ENCODE assay signal across 13 cellular contexts in the genomic region with DNA sequence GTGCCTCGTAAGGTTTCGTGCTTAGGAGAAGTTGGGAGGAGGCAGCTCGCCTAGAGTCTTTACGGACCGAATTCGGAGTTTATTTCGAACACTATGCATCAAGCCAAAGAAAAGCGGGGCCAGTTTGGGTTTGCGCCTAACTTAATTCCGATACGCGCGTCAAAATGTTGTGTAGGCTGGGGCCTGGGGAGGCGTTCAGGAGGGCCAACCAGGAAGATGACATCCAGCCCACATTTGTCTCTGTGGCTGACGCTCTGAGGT. TPM values are rescaled to one million over a fixed set of nuclear protein-coding genes. Genes with fewer than 3 reads are reported as not detected.
A peak's percentile ranks its signal among the peaks of the same experiment; 100 is the strongest.
DNase-seq lines count a peak whose midpoint lies in the region; ATAC-seq and TF ChIP-seq lines count a peak whose summit lies in the region.
"Had no signal": no experiment of that assay in that cellular context is flagged by ENCODE, and none has a peak within 500 bp of the region (broad histone marks: within the 10 kb centered on the region; RNA-seq: fewer than 3 reads in every experiment).

No MANE protein-coding gene starts in this region.

- H3K4me3 ChIP-seq in CD4-positive, alpha-beta memory T cell (ENCODE audit: low read length in 2 of 2), result no peak overlapping the region
- H3K4me3 ChIP-seq in NT2/D1 (ENCODE audit: insufficient read length, low read depth) (peak overlapping the region; percentile 33), brain microvascular endothelial cell (ENCODE audit: low read depth, low read length) (no peak overlapping the region)
- H3K4me3 ChIP-seq: SK-N-MC had no signal

- peaks cover 0 to 7% (median 0%) of the 10 kb centered on the region in 8 donors for H3K9me3 Mint-ChIP-seq in CD4-positive, alpha-beta memory T cell
- H3K9me3 Mint-ChIP-seq in effector memory CD8-positive, alpha-beta T cell, result no peaks in the 10 kb centered on the region
- no peaks in the 10 kb centered on the region for H3K9me3 Mint-ChIP-seq in progenitor cell of endocrine pancreas (ENCODE audit: low read depth)

- peak overlapping the region; percentile 57 for H3K9ac ChIP-seq in NT2/D1 (ENCODE audit: insufficient read length, low read depth)

- ATAC-seq in effector memory CD8-positive, alpha-beta T cell (replicated peaks), result peak; percentile 19
- ATAC-seq in GM18868 (IDR thresholded peaks at IDR 0.05; ENCODE audit: unreplicated experiment), result no peak

- TF ChIP-seq CTCF in progenitor cell of endocrine pancreas (IDR thresholded peaks at IDR 0.05; ENCODE audit: unreplicated experiment) (no peak), brain microvascular endothelial cell (IDR thresholded peaks at IDR 0.05; ENCODE audit: low read depth, low read length, missing control alignments) (no peak)

- H3K4me1 ChIP-seq in CD4-positive, alpha-beta memory T cell (ENCODE audit: insufficient read depth, low read length), result peaks cover 23% of the 10 kb centered on the region
- peaks cover 30% of the 10 kb centered on the region for H3K4me1 ChIP-seq in NT2/D1 (ENCODE audit: insufficient read depth, insufficient read length)

- H3K27me3 Mint-ChIP-seq in CD4-positive, alpha-beta memory T cell, result peaks cover 17 to 51% of the 10 kb centered on the region in 2 donors
- H3K27me3 Mint-ChIP-seq in effector memory CD8-positive, alpha-beta T cell, result peaks cover 0 to 16% of the 10 kb centered on the region in 2 donors
- H3K27me3 Mint-ChIP-seq in progenitor cell of endocrine pancreas, result no peaks in the 10 kb centered on the region

- DNase-seq in CD4-positive, alpha-beta memory T cell, result no peak
- DNase-seq in NT2/D1 (ENCODE audit: low read depth, low spot score) (no peak), progenitor cell of endocrine pancreas (ENCODE audit: low spot score, unreplicated experiment) (no peak), brain microvascular endothelial cell (no peak), OCI-M1 (lab: John Stamatoyannopoulos, UW) (no peak), AG08396 (ENCODE audit: low spot score) (no peak)
- DNase-seq in effector memory CD8-positive, alpha-beta T cell, result no peak
- DNase-seq: effector memory CD4-positive, alpha-beta T cell; MM.1S; NCI-H510A; occipital lobe had no signal

- H3K27ac ChIP-seq in CD4-positive, alpha-beta memory T cell (ENCODE audit: low read depth, low read length), result no peak overlapping the region
- H3K27ac ChIP-seq in brain microvascular endothelial cell, result no peak overlapping the region
- H3K27ac ChIP-seq: SK-N-MC had no signal

- H3K4me3 Mint-ChIP-seq in CD4-positive, alpha-beta memory T cell, result peak overlapping the region; percentile 43 to 81 (median 72)
- H3K4me3 Mint-ChIP-seq in effector memory CD8-positive, alpha-beta T cell, result peak overlapping the region; percentile 72 to 76
- H3K4me3 Mint-ChIP-seq in progenitor cell of endocrine pancreas (ENCODE audit: low read depth), result peak overlapping the region; percentile 22

- in situ Hi-C loops in brain microvascular endothelial cell (cut with HindIII; ENCODE audit: low pct_ligation_motif_present, low sequenced_read_pairs), result no loop called here

- peaks cover 13 to 21% (median 18%) of the 10 kb centered on the region in 4 donors for H3K4me1 Mint-ChIP-seq in CD4-positive, alpha-beta memory T cell
- peaks cover 14 to 21% of the 10 kb centered on the region in 2 donors for H3K4me1 Mint-ChIP-seq in effector memory CD8-positive, alpha-beta T cell (ENCODE audit: low read depth in 2 of 2)
- H3K4me1 Mint-ChIP-seq in progenitor cell of endocrine pancreas (ENCODE audit: low read depth), result peaks cover 12% of the 10 kb centered on the region

- no peaks in the 10 kb centered on the region for H3K36me3 ChIP-seq in CD4-positive, alpha-beta memory T cell (ENCODE audit: insufficient read depth, low read length)
- H3K36me3 ChIP-seq in NT2/D1 (ENCODE audit: insufficient read depth, insufficient read length, low read length) (no peaks in the 10 kb centered on the region), brain microvascular endothelial cell (replicated peaks) (no peaks in the 10 kb centered on the region)

- H3K9me3 ChIP-seq in CD4-positive, alpha-beta memory T cell (ENCODE audit: control insufficient read depth in 1 of 2, low read length in 2 of 2), result no peaks in the 10 kb centered on the region
- peaks cover 2% of the 10 kb centered on the region; the same call in 1 of the 2 replicates for H3K9me3 ChIP-seq in NT2/D1 (ENCODE audit: insufficient read depth, low read length)

- H3K36me3 Mint-ChIP-seq in CD4-positive, alpha-beta memory T cell, result no peaks in the 10 kb centered on the region
- peaks cover 18% of the 10 kb centered on the region for H3K36me3 Mint-ChIP-seq in effector memory CD8-positive, alpha-beta T cell (ENCODE audit: insufficient read depth)
- no peaks in the 10 kb centered on the region for H3K36me3 Mint-ChIP-seq in progenitor cell of endocrine pancreas (ENCODE audit: insufficient read depth)

- POLR2A ChIA-PET in CD4-positive, alpha-beta memory T cell (lab: Charles Lee; ENCODE audit: partially characterized antibody), result interaction anchor here (1.0 kb wide), 1 partner anchor 12 kb away, joined by 3 read pairs; no protein-coding TSS in a partner anchor

- peaks cover 79% of the 10 kb centered on the region for H3K27me3 ChIP-seq in CD4-positive, alpha-beta memory T cell (ENCODE audit: insufficient read depth, low read length)
- H3K27me3 ChIP-seq in NT2/D1 (ENCODE audit: insufficient read depth, insufficient read length) (peaks cover 100% of the 10 kb centered on the region), brain microvascular endothelial cell (replicated peaks) (peaks cover 74% of the 10 kb centered on the region)

- intact Hi-C loops in CD4-positive, alpha-beta memory T cell (cut with micrococcal nuclease), result no loop called here

- CTCF ChIA-PET in CD4-positive, alpha-beta memory T cell (lab: Charles Lee; ENCODE audit: partially characterized antibody), result no interaction called here

- H3K27ac Mint-ChIP-seq in CD4-positive, alpha-beta memory T cell, result peak overlapping the region in 4 of 7 donors; percentile 75 to 85 (median 84)
- no peak overlapping the region for H3K27ac Mint-ChIP-seq in effector memory CD8-positive, alpha-beta T cell
- peak overlapping the region; percentile 7 for H3K27ac Mint-ChIP-seq in progenitor cell of endocrine pancreas

RNA-seq across cellular contexts. Expression of a gene that starts 6.4 kb away (rescaled TPM):
- under 1 TPM; 0.64 to 0.73 TPM for total RNA-seq in CD4-positive, alpha-beta memory T cell
- polyA plus RNA-seq in CD4-positive, alpha-beta memory T cell, result under 1 TPM; 0.07 to 0.11 TPM
- 0.05 TPM in 1 of 2 replicates, not detected in the other for total RNA-seq in progenitor cell of endocrine pancreas

RNA-seq across cellular contexts. Expression of a gene that starts 28.2 kb away (rescaled TPM):
- total RNA-seq in CD4-positive, alpha-beta memory T cell, result not detected
- not detected for polyA plus RNA-seq in CD4-positive, alpha-beta memory T cell
- total RNA-seq in progenitor cell of endocrine pancreas, result not detected in 2 replicates
- total RNA-seq: occipital lobe had no signal

Comparison
In these comparisons a context has a peak if more than half of its experiments do, and no peak if none do; other contexts are left out.
1. H3K27ac Mint-ChIP-seq: peak in CD4-positive, alpha-beta memory T cell (4 of 7) and progenitor cell of endocrine pancreas (single experiment); none in effector memory CD8-positive, alpha-beta T cell (0 of 2).
2. H3K4me3 Mint-ChIP-seq: peak in every context shown above with its lines; median percentile 74 in effector memory CD8-positive, alpha-beta T cell; 72 in CD4-positive, alpha-beta memory T cell; 22 in progenitor cell of endocrine pancreas.